ENCODE assay signal across 13 cellular contexts in the genomic region with DNA sequence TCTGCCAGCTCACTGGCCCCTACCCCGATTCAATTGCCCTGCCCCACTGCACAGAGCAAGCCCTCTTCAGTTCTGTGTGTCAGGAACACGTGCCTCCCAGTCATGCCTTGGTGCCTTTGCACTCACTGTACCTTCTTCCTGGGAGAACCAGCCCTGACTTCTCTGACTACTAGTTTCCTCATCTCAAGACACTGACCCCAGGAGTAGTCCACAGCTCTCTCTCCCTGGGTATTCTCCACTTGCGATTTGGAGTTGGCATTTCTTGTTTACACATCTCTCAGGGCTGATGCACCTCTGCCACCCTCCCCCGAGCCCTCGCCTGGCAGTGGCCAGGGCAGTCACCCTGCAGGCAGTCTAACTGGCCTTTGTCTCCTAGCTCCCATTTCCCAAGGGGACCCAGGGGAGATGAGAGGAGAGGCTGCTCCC. TPM values are rescaled to one million over a fixed set of nuclear protein-coding genes. Genes with fewer than 3 reads are reported as not detected.
DNase-seq lines count a peak whose midpoint lies in the region; ATAC-seq and TF ChIP-seq lines count a peak whose summit lies in the region.
"Had no signal": no experiment of that assay in that cellular context is flagged by ENCODE, and none has a peak within 500 bp of the region (broad histone marks: within the 10 kb centered on the region; RNA-seq: fewer than 3 reads in every experiment).

No MANE protein-coding gene starts in this region.

- no peak for DNase-seq in activated T-cell treated with anti-CD3 and anti-CD28 coated beads, Interleukin-2, amount 50 U/mL, for 4 hours
- DNase-seq in activated T-cell treated with anti-CD3 and anti-CD28 coated beads, Interleukin-2, amount 50 U/mL, for 1 hour, result no peak
- peak; percentile 50 for DNase-seq in activated CD8-positive, alpha-beta T cell treated with anti-CD3 and anti-CD28 coated beads for 36 hours
- DNase-seq in left lobe of liver (ENCODE audit: low spot score), result peak; percentile 83
- no peak for DNase-seq in thoracic aorta (ENCODE audit: low spot score)
- no peak for DNase-seq in D341Med (ENCODE audit: low spot score)
- no peak for DNase-seq in glutamatergic neuron
- no peak for DNase-seq in cortex of kidney (lab: John Stamatoyannopoulos, UW)
- DNase-seq: COR-L47, foreskin fibroblast, H9, NCI-H2171, nephron progenitor cell had no signal

- no peaks in the 10 kb centered on the region for H3K9me3 Mint-ChIP-seq in activated T-cell treated with anti-CD3 and anti-CD28 coated beads, Interleukin-2, amount 50 U/mL, for 4 hours
- H3K9me3 Mint-ChIP-seq in activated CD8-positive, alpha-beta T cell treated with anti-CD3 and anti-CD28 coated beads for 36 hours, result no peaks in the 10 kb centered on the region
- peaks cover 4% of the 10 kb centered on the region for H3K9me3 Mint-ChIP-seq in glutamatergic neuron (ENCODE audit: unreplicated experiment)
- H3K9me3 Mint-ChIP-seq: H9, nephron progenitor cell had no signal

- no peak for ATAC-seq in activated T-cell treated with anti-CD3 and anti-CD28 coated beads, Interleukin-2, amount 50 U/mL, for 4 hours
- no peak for ATAC-seq in activated CD8-positive, alpha-beta T cell treated with anti-CD3 and anti-CD28 coated beads for 36 hours
- ATAC-seq in left lobe of liver, result peak; percentile 62
- ATAC-seq in thoracic aorta (ENCODE audit: insufficient number of reproducible peaks, low FRiP score, low read depth), result no peak

- H3K4me3 Mint-ChIP-seq in activated T-cell treated with anti-CD3 and anti-CD28 coated beads, Interleukin-2, amount 50 U/mL, for 4 hours, result peak overlapping the region; percentile 94
- peak overlapping the region; percentile 94 for H3K4me3 Mint-ChIP-seq in activated CD8-positive, alpha-beta T cell treated with anti-CD3 and anti-CD28 coated beads for 36 hours
- H3K4me3 Mint-ChIP-seq in glutamatergic neuron (ENCODE audit: unreplicated experiment), result no peak overlapping the region
- H3K4me3 Mint-ChIP-seq: H9, nephron progenitor cell had no signal

- intact Hi-C loops in activated CD8-positive, alpha-beta T cell treated with anti-CD3 and anti-CD28 coated beads for 36 hours (cut with micrococcal nuclease), result no loop called here

- peaks cover 41 to 91% of the 10 kb centered on the region in 2 donors for H3K4me1 ChIP-seq in thoracic aorta (ENCODE audit: control insufficient read depth in 1 of 2, low read depth in 2 of 2)

- peaks cover 68% of the 10 kb centered on the region for H3K4me1 Mint-ChIP-seq in activated T-cell treated with anti-CD3 and anti-CD28 coated beads, Interleukin-2, amount 50 U/mL, for 4 hours (ENCODE audit: low read depth)
- H3K4me1 Mint-ChIP-seq in activated CD8-positive, alpha-beta T cell treated with anti-CD3 and anti-CD28 coated beads for 36 hours (ENCODE audit: low read depth), result peaks cover 47% of the 10 kb centered on the region
- no peaks in the 10 kb centered on the region for H3K4me1 Mint-ChIP-seq in glutamatergic neuron (ENCODE audit: low read depth, unreplicated experiment)

- peak overlapping the region; percentile 39 to 55 for H3K27ac ChIP-seq in thoracic aorta

- peak overlapping the region; percentile 100 for H3K27ac Mint-ChIP-seq in activated CD8-positive, alpha-beta T cell treated with anti-CD3 and anti-CD28 coated beads for 36 hours
- no peak overlapping the region for H3K27ac Mint-ChIP-seq in glutamatergic neuron (ENCODE audit: unreplicated experiment)
- H3K27ac Mint-ChIP-seq: nephron progenitor cell had no signal

- TF ChIP-seq CTCF in activated CD8-positive, alpha-beta T cell treated with anti-CD3 and anti-CD28 coated beads for 36 hours (IDR thresholded peaks at IDR 0.05), result no peak
- TF ChIP-seq CTCF in thoracic aorta (IDR thresholded peaks at IDR 0.05) (no peak), glutamatergic neuron (IDR thresholded peaks at IDR 0.05; ENCODE audit: partially characterized antibody, unreplicated experiment) (no peak)

- H3K27me3 Mint-ChIP-seq in activated T-cell treated with anti-CD3 and anti-CD28 coated beads, Interleukin-2, amount 50 U/mL, for 4 hours (ENCODE audit: low read depth), result no peaks in the 10 kb centered on the region
- no peaks in the 10 kb centered on the region for H3K27me3 Mint-ChIP-seq in activated CD8-positive, alpha-beta T cell treated with anti-CD3 and anti-CD28 coated beads for 36 hours
- H3K27me3 Mint-ChIP-seq in glutamatergic neuron (ENCODE audit: unreplicated experiment), result peaks cover 4% of the 10 kb centered on the region

- H3K36me3 Mint-ChIP-seq in activated T-cell treated with anti-CD3 and anti-CD28 coated beads, Interleukin-2, amount 50 U/mL, for 4 hours (ENCODE audit: insufficient read depth), result peaks cover 72% of the 10 kb centered on the region
- peaks cover 85% of the 10 kb centered on the region for H3K36me3 Mint-ChIP-seq in activated CD8-positive, alpha-beta T cell treated with anti-CD3 and anti-CD28 coated beads for 36 hours (ENCODE audit: low read depth)
- H3K36me3 Mint-ChIP-seq in glutamatergic neuron (ENCODE audit: unreplicated experiment), result no peaks in the 10 kb centered on the region

- POLR2A ChIA-PET in activated CD8-positive, alpha-beta T cell treated with anti-CD3 and anti-CD28 coated beads for 36 hours (lab: Charles Lee), result interaction anchor here (0.7 to 25.8 kb wide), 6 partner anchors 3 to 783 kb away, joined by 3 to 2276 read pairs (median 920); partner anchors contain the start of genes C3orf18, CISH, HEMK1 and MAPKAPK3

- no peaks in the 10 kb centered on the region for H3K27me3 ChIP-seq in thoracic aorta (replicated peaks; ENCODE audit: insufficient read depth)

- no peaks in the 10 kb centered on the region for H3K9me3 ChIP-seq in thoracic aorta

- CTCF ChIA-PET in activated CD8-positive, alpha-beta T cell treated with anti-CD3 and anti-CD28 coated beads for 36 hours (lab: Charles Lee), result interaction anchor here (2.6 to 25.1 kb wide), 3 partner anchors 10 to 33 kb away, joined by 9 to 769 read pairs (median 217); partner anchors contain the start of genes C3orf18 and HEMK1

- H3K4me3 ChIP-seq in thoracic aorta, result no peak overlapping the region

- H3K36me3 ChIP-seq in thoracic aorta, result peaks cover 17% of the 10 kb centered on the region

RNA-seq across cellular contexts. Expression of gene CISH, which starts 5.7 kb away (rescaled TPM):
- 100 to 1,000 TPM; 223 to 268 (median 229) TPM for total RNA-seq in activated T-cell treated with anti-CD3 and anti-CD28 coated beads, Interleukin-2, amount 50 U/mL, for 4 hours
- 100 to 1,000 TPM; 307 to 308 TPM for total RNA-seq in activated CD8-positive, alpha-beta T cell treated with anti-CD3 and anti-CD28 coated beads for 36 hours
- 8.5 TPM for total RNA-seq in left lobe of liver
- 10 to 100 TPM in 1 of 2 donors, 1 to 10 TPM in 1; 4.1 to 13.3 TPM for total RNA-seq in thoracic aorta
- total RNA-seq in glutamatergic neuron (ENCODE audit: unreplicated experiment), result 6.0 TPM

RNA-seq across cellular contexts. Expression of gene MAPKAPK3, which starts 11.0 kb away (rescaled TPM):
- total RNA-seq in activated T-cell treated with anti-CD3 and anti-CD28 coated beads, Interleukin-2, amount 50 U/mL, for 4 hours, result 100 to 1,000 TPM; 174 to 225 (median 210) TPM
- total RNA-seq in activated CD8-positive, alpha-beta T cell treated with anti-CD3 and anti-CD28 coated beads for 36 hours, result 100 to 1,000 TPM; 204 to 205 TPM
- total RNA-seq in left lobe of liver (16.1 TPM), thoracic aorta (10 to 100 TPM; 20.6 to 31.1 TPM), glutamatergic neuron (ENCODE audit: unreplicated experiment) (10.7 TPM)

RNA-seq across cellular contexts. Expression of gene HEMK1, which starts 36.6 kb away (rescaled TPM):
- 10 to 100 TPM; 26.8 to 31.1 (median 27.4) TPM for total RNA-seq in activated T-cell treated with anti-CD3 and anti-CD28 coated beads, Interleukin-2, amount 50 U/mL, for 4 hours
- 100 to 1,000 TPM in 1 of 2 experiments, 10 to 100 TPM in 1; 97.1 to 101 TPM for total RNA-seq in activated CD8-positive, alpha-beta T cell treated with anti-CD3 and anti-CD28 coated beads for 36 hours
- total RNA-seq in left lobe of liver (16.8 TPM), thoracic aorta (10 to 100 TPM in 1 of 2 donors, 1 to 10 TPM in 1; 5.4 to 12.7 TPM), glutamatergic neuron (ENCODE audit: unreplicated experiment) (21.1 TPM)

RNA-seq across cellular contexts. Expression of gene C3orf18, which starts 38.4 kb away (rescaled TPM):
- total RNA-seq in activated T-cell treated with anti-CD3 and anti-CD28 coated beads, Interleukin-2, amount 50 U/mL, for 4 hours, result 10 to 100 TPM in 1 of 3 donors, 1 to 10 TPM in 2; 6.7 to 11.2 (median 9.0) TPM
- total RNA-seq in activated CD8-positive, alpha-beta T cell treated with anti-CD3 and anti-CD28 coated beads for 36 hours, result 10 to 100 TPM; 37.9 to 41.3 TPM
- total RNA-seq in left lobe of liver, result 3.0 TPM
- 10 to 100 TPM in 1 of 2 donors, 1 to 10 TPM in 1; 7.8 to 19.0 TPM for total RNA-seq in thoracic aorta
- 13.0 TPM for total RNA-seq in glutamatergic neuron (ENCODE audit: unreplicated experiment)

Comparison
In these comparisons a context has a peak if more than half of its experiments do, and no peak if none do; other contexts are left out.
1. DNase-seq: peak in activated CD8-positive, alpha-beta T cell treated with anti-CD3 and anti-CD28 coated beads for 36 hours (single experiment) and left lobe of liver (single experiment); none in activated T-cell treated with anti-CD3 and anti-CD28 coated beads, Interleukin-2, amount 50 U/mL, for 4 hours (single experiment), activated T-cell treated with anti-CD3 and anti-CD28 coated beads, Interleukin-2, amount 50 U/mL, for 1 hour (single experiment), thoracic aorta (single experiment), D341Med (single experiment), glutamatergic neuron (single experiment) and cortex of kidney (single experiment).
2. RNA of gene CISH, which starts 5.7 kb away (total RNA-seq): 307 to 308 TPM in activated CD8-positive, alpha-beta T cell treated with anti-CD3 and anti-CD28 coated beads for 36 hours and 223 to 268 TPM in activated T-cell treated with anti-CD3 and anti-CD28 coated beads, Interleukin-2, amount 50 U/mL, for 4 hours; 4.1 to 13.3 TPM in thoracic aorta, 8.5 TPM in left lobe of liver (single experiment) and 6.0 TPM in glutamatergic neuron (single experiment); every median in the first group is over 10 times any median in the second.
3. RNA of gene MAPKAPK3, which starts 11.0 kb away (total RNA-seq): 174 to 225 TPM in activated T-cell treated with anti-CD3 and anti-CD28 coated beads, Interleukin-2, amount 50 U/mL, for 4 hours and 204 to 205 TPM in activated CD8-positive, alpha-beta T cell treated with anti-CD3 and anti-CD28 coated beads for 36 hours; 20.6 to 31.1 TPM in thoracic aorta, 16.1 TPM in left lobe of liver (single experiment) and 10.7 TPM in glutamatergic neuron (single experiment); every median in the first group is over 4 times any median in the second.